ENCODE assay signal across 2 cellular contexts in the genomic region with DNA sequence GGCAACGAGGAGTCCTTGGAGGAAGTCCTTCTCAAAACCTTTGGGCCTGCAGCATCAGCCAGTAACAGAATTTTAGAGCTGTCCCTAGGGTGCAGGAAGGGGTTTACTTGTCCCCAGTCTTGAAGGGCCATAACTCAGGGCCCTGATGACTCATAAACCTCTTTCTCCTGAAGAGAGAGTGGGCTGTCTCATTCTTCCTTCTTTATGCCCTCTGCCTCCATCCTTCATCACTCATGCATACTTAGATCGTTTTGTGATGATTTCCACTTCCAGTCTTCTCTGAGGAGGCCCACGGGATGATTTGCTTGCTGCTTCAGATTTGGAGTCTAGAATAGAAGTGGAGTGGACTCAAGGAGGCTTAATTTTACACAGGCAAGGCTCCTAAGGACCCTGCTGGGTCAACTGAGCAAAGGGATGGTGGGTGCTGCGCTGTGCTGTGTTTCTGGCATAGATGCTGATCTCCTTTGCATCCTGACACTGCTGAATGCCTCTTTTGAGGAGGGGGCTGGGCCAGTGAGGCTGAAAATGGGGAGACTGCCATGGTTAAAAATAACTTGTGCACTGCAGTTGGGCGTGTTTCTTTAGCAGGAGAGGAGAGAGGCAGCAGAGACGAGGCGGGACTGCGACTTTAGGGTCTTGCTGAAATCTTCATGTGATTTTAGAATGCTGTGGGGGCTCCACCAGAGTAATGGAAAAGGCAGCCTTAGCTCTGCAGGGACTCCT.
TF ChIP-seq lines count a peak whose summit lies in the region.

No MANE protein-coding gene starts in this region.

TF ChIP-seq in SK-N-SH, 30 proteins besides CTCF, POLR2A, EP300 and RAD21 (continued from another document):
- TF ChIP-seq, protein P1, sequence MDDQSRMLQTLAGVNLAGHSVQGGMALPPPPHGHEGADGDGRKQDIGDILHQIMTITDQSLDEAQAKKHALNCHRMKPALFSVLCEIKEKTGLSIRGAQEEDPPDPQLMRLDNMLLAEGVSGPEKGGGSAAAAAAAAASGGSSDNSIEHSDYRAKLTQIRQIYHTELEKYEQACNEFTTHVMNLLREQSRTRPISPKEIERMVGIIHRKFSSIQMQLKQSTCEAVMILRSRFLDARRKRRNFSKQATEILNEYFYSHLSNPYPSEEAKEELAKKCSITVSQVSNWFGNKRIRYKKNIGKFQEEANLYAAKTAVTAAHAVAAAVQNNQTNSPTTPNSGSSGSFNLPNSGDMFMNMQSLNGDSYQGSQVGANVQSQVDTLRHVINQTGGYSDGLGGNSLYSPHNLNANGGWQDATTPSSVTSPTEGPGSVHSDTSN (IDR thresholded peaks at IDR 0.05), result peak; percentile 7; the same call in 1 of the 2 replicates
TF ChIP-seq in SK-N-SH: peak in this region for 1.

TF ChIP-seq in SK-N-SH treated with all-trans-retinoic acid at 6 μM for 48 hours, 23 proteins besides CTCF, POLR2A, EP300 and RAD21 (continued from another document):
- TF ChIP-seq BACH2 (CRISPR knock-in tag; IDR thresholded peaks at IDR 0.05; ENCODE audit: borderline replicate concordance), result no peak
- TF ChIP-seq ZFP3 (CRISPR knock-in tag; IDR thresholded peaks at IDR 0.05), result no peak
- no peak for TF ChIP-seq ZC3H10 (CRISPR knock-in tag; IDR thresholded peaks at IDR 0.05)
- no peak for TF ChIP-seq CSDC2 (CRISPR knock-in tag; IDR thresholded peaks at IDR 0.05)
- TF ChIP-seq, protein P2, sequence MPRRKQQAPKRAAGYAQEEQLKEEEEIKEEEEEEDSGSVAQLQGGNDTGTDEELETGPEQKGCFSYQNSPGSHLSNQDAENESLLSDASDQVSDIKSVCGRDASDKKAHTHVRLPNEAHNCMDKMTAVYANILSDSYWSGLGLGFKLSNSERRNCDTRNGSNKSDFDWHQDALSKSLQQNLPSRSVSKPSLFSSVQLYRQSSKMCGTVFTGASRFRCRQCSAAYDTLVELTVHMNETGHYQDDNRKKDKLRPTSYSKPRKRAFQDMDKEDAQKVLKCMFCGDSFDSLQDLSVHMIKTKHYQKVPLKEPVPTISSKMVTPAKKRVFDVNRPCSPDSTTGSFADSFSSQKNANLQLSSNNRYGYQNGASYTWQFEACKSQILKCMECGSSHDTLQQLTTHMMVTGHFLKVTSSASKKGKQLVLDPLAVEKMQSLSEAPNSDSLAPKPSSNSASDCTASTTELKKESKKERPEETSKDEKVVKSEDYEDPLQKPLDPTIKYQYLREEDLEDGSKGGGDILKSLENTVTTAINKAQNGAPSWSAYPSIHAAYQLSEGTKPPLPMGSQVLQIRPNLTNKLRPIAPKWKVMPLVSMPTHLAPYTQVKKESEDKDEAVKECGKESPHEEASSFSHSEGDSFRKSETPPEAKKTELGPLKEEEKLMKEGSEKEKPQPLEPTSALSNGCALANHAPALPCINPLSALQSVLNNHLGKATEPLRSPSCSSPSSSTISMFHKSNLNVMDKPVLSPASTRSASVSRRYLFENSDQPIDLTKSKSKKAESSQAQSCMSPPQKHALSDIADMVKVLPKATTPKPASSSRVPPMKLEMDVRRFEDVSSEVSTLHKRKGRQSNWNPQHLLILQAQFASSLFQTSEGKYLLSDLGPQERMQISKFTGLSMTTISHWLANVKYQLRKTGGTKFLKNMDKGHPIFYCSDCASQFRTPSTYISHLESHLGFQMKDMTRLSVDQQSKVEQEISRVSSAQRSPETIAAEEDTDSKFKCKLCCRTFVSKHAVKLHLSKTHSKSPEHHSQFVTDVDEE (CRISPR knock-in tag; IDR thresholded peaks at IDR 0.05), result no peak
